In genomic region chr2:240586919-240587800, GRCh38 we compare ENCODE assay signal across 8 cellular contexts. TPM values are rescaled to one million over a fixed set of nuclear protein-coding genes. Genes with fewer than 3 reads are reported as not detected.
DNase-seq lines count a peak whose midpoint lies in the region; ATAC-seq and TF ChIP-seq lines count a peak whose summit lies in the region.

No MANE protein-coding gene starts in this region.

- H3K36me3 Mint-ChIP-seq in brain = peaks cover 22% of the 10 kb centered on the region

- peak overlapping the region; percentile 2; the same call in 1 of the 2 replicates for H3K9ac ChIP-seq in HUES48 (ENCODE audit: low read depth, low read length)

- H3K27me3 Mint-ChIP-seq in brain = peaks cover 11% of the 10 kb centered on the region

- H3K4me1 ChIP-seq in cardiac muscle cell (ENCODE audit: low read depth) = peaks cover 6% of the 10 kb centered on the region
- H3K4me1 ChIP-seq in HUES48 (ENCODE audit: control insufficient read depth, insufficient read depth, low read length) = peaks cover 19% of the 10 kb centered on the region

- no peak for TF ChIP-seq CTCF in cardiac muscle cell (IDR thresholded peaks at IDR 0.05; ENCODE audit: low read depth, low read length)
- TF ChIP-seq CTCF in brain (conservative IDR thresholded peaks at IDR 0.05) = no peak
- no peak for TF ChIP-seq CTCF in kidney epithelial cell (IDR thresholded peaks at IDR 0.05; ENCODE audit: insufficient read depth, low read length, poor library complexity, severe bottlenecking)

- DNase-seq in cardiac muscle cell (ENCODE audit: low read depth in 1 of 2, low spot score in 1 of 2) (peak in 1 of 2 donors; percentile 69), Right ventricle myocardium inferior (ENCODE audit: missing footprints) (no peak), SW480 (ENCODE audit: low spot score) (peak; percentile 46), kidney epithelial cell (ENCODE audit: low read depth) (no peak), HPDE6-E6E7 (ENCODE audit: extremely low spot score) (no peak)
- DNase-seq in stimulated activated CD8-positive, alpha-beta memory T cell treated with anti-CD3 and anti-CD28 coated beads, Interleukin-12 subunit alpha, Interleukin-12 subunit beta, amount 100 ng/mL, for 1 hour (ENCODE audit: low read depth) = peak; percentile 35

- H3K9me3 ChIP-seq in cardiac muscle cell (ENCODE audit: low read depth) (no peaks in the 10 kb centered on the region), HUES48 (ENCODE audit: control insufficient read depth, insufficient read depth, low read length) (no peaks in the 10 kb centered on the region)

- peak overlapping the region; percentile 82 to 97 (median 86) for H3K4me3 Mint-ChIP-seq in brain

- H3K4me3 ChIP-seq in cardiac muscle cell = peak overlapping the region; percentile 92
- H3K4me3 ChIP-seq in HUES48 (ENCODE audit: low read depth, low read length) = peak overlapping the region; percentile 98
- H3K4me3 ChIP-seq in kidney epithelial cell (ENCODE audit: low read depth, low read length) = peak overlapping the region; percentile 71

- intact Hi-C loops in Right ventricle myocardium inferior (cut with DNase I) = loop anchor here (1.0 kb wide), 1 partner anchor 19 kb away; the partner anchor contains the start of gene RNPEPL1

- H3K36me3 ChIP-seq in cardiac muscle cell (peaks cover 11% of the 10 kb centered on the region), HUES48 (ENCODE audit: control insufficient read depth, insufficient read depth, low read length) (peaks cover 26% of the 10 kb centered on the region), kidney epithelial cell (ENCODE audit: control insufficient read depth, insufficient read depth, low read length) (no peaks in the 10 kb centered on the region)

- peaks cover 0 to 2% (median 0%) of the 10 kb centered on the region in 5 experiments for H3K9me3 Mint-ChIP-seq in brain

- peak overlapping the region; percentile 32 for H3K27ac ChIP-seq in cardiac muscle cell
- peak overlapping the region; percentile 12 for H3K27ac ChIP-seq in HUES48 (ENCODE audit: low read depth, low read length)

- peaks cover 56% of the 10 kb centered on the region for H3K4me1 Mint-ChIP-seq in brain

- H3K27ac Mint-ChIP-seq in brain = peak overlapping the region; percentile 58 to 90 (median 72)

- no peak for ATAC-seq in Right ventricle myocardium inferior

- H3K27me3 ChIP-seq in cardiac muscle cell (no peaks in the 10 kb centered on the region), HUES48 (ENCODE audit: control insufficient read depth, insufficient read depth, low read length) (no peaks in the 10 kb centered on the region), kidney epithelial cell (ENCODE audit: control insufficient read depth, insufficient read depth, low read length) (no peaks in the 10 kb centered on the region)

RNA-seq across cellular contexts. Expression of gene CAPN10, which starts 0.6 kb away (rescaled TPM):
- total RNA-seq in cardiac muscle cell (60.8 and 61.6 TPM in 2 replicates), Right ventricle myocardium inferior (51.8 TPM), kidney epithelial cell (31.5 and 39.2 TPM in 2 replicates)
- polyA plus RNA-seq in cardiac muscle cell (57.9 and 62.8 TPM in 2 replicates), brain (ENCODE audit: insufficient read depth, low read depth, low replicate concordance) (15.8 TPM)

RNA-seq across cellular contexts. Expression of gene RNPEPL1, which starts 18.9 kb away (rescaled TPM):
- total RNA-seq in cardiac muscle cell (43.5 and 49.0 TPM in 2 replicates), Right ventricle myocardium inferior (98.4 TPM), kidney epithelial cell (91.3 and 122 TPM in 2 replicates)
- polyA plus RNA-seq in cardiac muscle cell (59.7 and 61.2 TPM in 2 replicates), brain (ENCODE audit: insufficient read depth, low read depth, low replicate concordance) (48.5 TPM)

RNA-seq across cellular contexts. Expression of gene DUSP28, which starts 27.0 kb away (rescaled TPM):
- total RNA-seq in cardiac muscle cell (10.2 and 29.2 TPM in 2 replicates), Right ventricle myocardium inferior (14.4 TPM), kidney epithelial cell (4.2 and 7.6 TPM in 2 replicates)
- polyA plus RNA-seq in cardiac muscle cell (22.1 and 24.9 TPM in 2 replicates), brain (ENCODE audit: insufficient read depth, low read depth, low replicate concordance) (6.3 TPM)

RNA-seq across cellular contexts. Expression of gene ANKMY1, which starts 29.4 kb away (rescaled TPM):
- 6.9 and 10.8 TPM in 2 replicates for total RNA-seq in cardiac muscle cell
- polyA plus RNA-seq in cardiac muscle cell = 7.6 and 10.1 TPM in 2 replicates
- 5.9 TPM for total RNA-seq in Right ventricle myocardium inferior
- polyA plus RNA-seq in brain (ENCODE audit: insufficient read depth, low read depth, low replicate concordance) = 7.0 TPM
- total RNA-seq in kidney epithelial cell = 7.1 and 13.1 TPM in 2 replicates

RNA-seq across cellular contexts. Expression of gene GPR35, which starts 38.1 kb away (rescaled TPM):
- total RNA-seq in cardiac muscle cell (0.70 and 5.1 TPM in 2 replicates), Right ventricle myocardium inferior (2.2 TPM), kidney epithelial cell (0.62 and 1.3 TPM in 2 replicates)
- polyA plus RNA-seq in cardiac muscle cell (0.40 and 1.9 TPM in 2 replicates), brain (ENCODE audit: insufficient read depth, low read depth, low replicate concordance) (1.5 TPM)

Comparison
In these comparisons a context has a peak if more than half of its experiments do, and no peak if none do; other contexts are left out.
1. DNase-seq: peak in SW480 (single experiment) and stimulated activated CD8-positive, alpha-beta memory T cell treated with anti-CD3 and anti-CD28 coated beads, Interleukin-12 subunit alpha, Interleukin-12 subunit beta, amount 100 ng/mL, for 1 hour (single experiment); none in Right ventricle myocardium inferior (single experiment), kidney epithelial cell (single experiment) and HPDE6-E6E7 (single experiment).
2. Peak in every context shown above with its lines, with median percentiles within 50 percentile points of each other: H3K4me3 ChIP-seq.